Comparison of ENCODE assay signal across 22 cellular contexts in the genomic region with DNA sequence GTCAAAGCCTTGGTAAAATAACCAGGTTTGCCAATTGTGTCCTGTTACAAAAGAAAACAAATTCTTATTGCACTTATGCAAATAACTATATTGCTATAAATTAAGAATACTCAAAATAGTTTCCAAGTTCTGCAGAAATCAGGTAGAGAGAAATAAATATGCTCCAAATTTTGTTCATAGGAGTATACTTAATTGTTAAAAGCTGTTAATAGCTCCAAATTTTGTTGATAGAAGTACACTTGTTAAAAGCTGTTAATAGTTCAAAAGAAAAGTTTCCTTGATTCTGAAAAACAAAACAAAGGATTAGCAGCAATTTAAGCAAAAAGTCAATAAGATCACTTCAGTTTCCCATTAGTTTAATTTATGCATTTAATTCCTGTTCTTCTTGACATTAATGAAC.
"Had no signal": no experiment of that assay in that cellular context is flagged by ENCODE, and none has a peak within 500 bp of the region (broad histone marks: within the 10 kb centered on the region; RNA-seq: fewer than 3 reads in every experiment).

No MANE protein-coding gene starts in this region.

- H3K27ac ChIP-seq: KMS-11, RWPE1 had no signal

- DNase-seq: IMR-90, MV-4-11, NCI-H1092, NCI-H1436, NCI-H187, NCI-H2029, NCI-H2081 treated with DMSO at 0.1 percent for 48 hours, NCI-H2171, NCI-H226, NCI-H446, NCI-H510A, NCI-H524 treated with DMSO at 0.1 percent for 48 hours, NCI-H69, NCI-H774, PC-3, SHP77, SK-N-SH, SW 1271 had no signal

- H3K9ac ChIP-seq: KMS-11, SK-N-SH had no signal

- FAIRE-seq: HepG2 had no signal

- H3K4me2 ChIP-seq: KMS-11, SK-N-SH had no signal

- H3K9me3 ChIP-seq: SK-N-SH had no signal

- ATAC-seq: HepG2, Panc1, PC-3 had no signal
